Comparison of ENCODE assay signal across 1 cellular context in genomic region chr1:32291708-32292508, GRCh38.
A peak's percentile ranks its signal among the peaks of the same experiment; 100 is the strongest.
TF ChIP-seq lines count a peak whose summit lies in the region.

Gene HDAC1 (plus strand): TSS chr1:32292083. CDS start chr1:32292170, 87 bp downstream.

TF ChIP-seq in HEK293, 187 proteins besides CTCF, POLR2A, EP300 and RAD21 (continued from another document and continues in another):
- TF ChIP-seq BCL6B (tag by site-specific recombination; IDR thresholded peaks at IDR 0.05) (peak; percentile 44), ZNF76 (tag by site-specific recombination; IDR thresholded peaks at IDR 0.05; ENCODE audit: borderline replicate concordance, low read depth) (peak; percentile 82), ZNF518A (tag by site-specific recombination; conservative IDR thresholded peaks at IDR 0.05; ENCODE audit: low read depth) (no peak), ZNF521 (tag by site-specific recombination; IDR thresholded peaks at IDR 0.05) (no peak), ZNF366 (tag by site-specific recombination; conservative IDR thresholded peaks at IDR 0.05) (peak; percentile 47; the same call in 1 of the 2 replicates), ZNF639 (tag by site-specific recombination; IDR thresholded peaks at IDR 0.05) (peak; percentile 41; the same call in 1 of the 2 replicates), ZNF394 (tag by site-specific recombination; IDR thresholded peaks at IDR 0.05; ENCODE audit: borderline replicate concordance) (peak; percentile 58; the same call in 1 of the 2 replicates), ZNF248 (tag by site-specific recombination; IDR thresholded peaks at IDR 0.05) (no peak), ZNF621 (tag by site-specific recombination; IDR thresholded peaks at IDR 0.05) (no peak), ZBTB6 (tag by site-specific recombination; IDR thresholded peaks at IDR 0.05) (peak; percentile 91; the same call in 1 of the 2 replicates), ZNF548 (tag by site-specific recombination; IDR thresholded peaks at IDR 0.05) (no peak), ZNF16 (tag by site-specific recombination; IDR thresholded peaks at IDR 0.05; ENCODE audit: low read depth) (no peak), ZNF423 (tag by site-specific recombination; IDR thresholded peaks at IDR 0.05) (peak; percentile 93), ZNF529 (tag by site-specific recombination; IDR thresholded peaks at IDR 0.05; ENCODE audit: insufficient replicate concordance) (no peak), GFI1B (tag by site-specific recombination; IDR thresholded peaks at IDR 0.05) (0 out of 2 replicates have a peak, but pooled peaks have one; percentile 20), ZNF155 (tag by site-specific recombination; IDR thresholded peaks at IDR 0.05) (no peak), PRDM2 (tag by site-specific recombination; IDR thresholded peaks at IDR 0.05; ENCODE audit: borderline replicate concordance) (no peak), ZNF600 (tag by site-specific recombination; IDR thresholded peaks at IDR 0.05) (peak; percentile 91), TRIM28 (IDR thresholded peaks at IDR 0.05; ENCODE audit: borderline replicate concordance, low read length) (no peak), RBAK (tag by site-specific recombination; IDR thresholded peaks at IDR 0.05) (0 out of 2 replicates have a peak, but pooled peaks have one; percentile 62), ZNF112 (tag by site-specific recombination; IDR thresholded peaks at IDR 0.05) (no peak), ZNF280C (tag by site-specific recombination; IDR thresholded peaks at IDR 0.05) (no peak), PRDM10 (tag by site-specific recombination; IDR thresholded peaks at IDR 0.05) (peak; percentile 98), ZNF416 (tag by site-specific recombination; IDR thresholded peaks at IDR 0.05) (peak; percentile 71; the same call in 1 of the 2 replicates), GLI4 (tag by site-specific recombination; IDR thresholded peaks at IDR 0.05) (peak; percentile 100), ZNF18 (tag by site-specific recombination; IDR thresholded peaks at IDR 0.05) (peak; percentile 54; the same call in 1 of the 2 replicates), ZNF169 (tag by site-specific recombination; IDR thresholded peaks at IDR 0.05) (0 out of 2 replicates have a peak, but pooled peaks have one; percentile 23), OVOL3 (tag by site-specific recombination; IDR thresholded peaks at IDR 0.05) (peak; percentile 80; the same call in 1 of the 2 replicates), ZBTB21 (tag by site-specific recombination; IDR thresholded peaks at IDR 0.05) (peak; percentile 36; the same call in 1 of the 2 replicates), ZBTB7A (tag by site-specific recombination; IDR thresholded peaks at IDR 0.05; ENCODE audit: low read depth) (peak; percentile 93), KLF1 (tag by site-specific recombination; IDR thresholded peaks at IDR 0.05) (peak; percentile 63), OSR2 (tag by site-specific recombination; IDR thresholded peaks at IDR 0.05) (0 out of 2 replicates have a peak, but pooled peaks have one; percentile 30), BCL11A (tag by site-specific recombination; IDR thresholded peaks at IDR 0.05; ENCODE audit: low read depth) (0 out of 2 replicates have a peak, but pooled peaks have one; percentile 25)
